ENCODE assay signal across 16 cellular contexts in the genomic region with DNA sequence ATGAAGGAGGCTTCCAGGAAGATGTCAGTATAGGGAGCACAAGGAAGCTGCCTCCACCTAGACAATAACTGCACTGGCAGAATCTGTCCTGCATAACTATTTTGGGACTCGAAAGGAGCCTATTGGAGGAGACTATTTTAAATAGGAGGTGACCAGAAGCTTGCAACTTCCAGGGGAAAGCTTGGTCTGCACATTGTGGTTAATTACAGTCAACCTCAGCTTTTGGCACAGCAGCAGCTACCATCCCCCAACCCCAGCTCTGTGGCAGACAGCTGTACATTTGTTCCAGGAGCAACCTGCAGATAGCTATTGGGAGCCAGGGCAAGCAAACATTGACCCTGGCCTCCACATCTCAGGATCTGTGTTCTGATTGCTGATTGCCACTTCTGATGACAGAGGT. TPM values are rescaled to one million over a fixed set of nuclear protein-coding genes. Genes with fewer than 3 reads are reported as not detected.
DNase-seq lines count a peak whose midpoint lies in the region; ATAC-seq, FAIRE-seq and TF ChIP-seq lines count a peak whose summit lies in the region.
"Had no signal": no experiment of that assay in that cellular context is flagged by ENCODE, and none has a peak within 500 bp of the region (broad histone marks: within the 10 kb centered on the region; RNA-seq: fewer than 3 reads in every experiment).

No MANE protein-coding gene starts in this region.

- H3K9me3 Mint-ChIP-seq in astrocyte (ENCODE audit: unreplicated experiment), result peaks cover 14% of the 10 kb centered on the region

- H3K9ac ChIP-seq in BLaER1 (no peak overlapping the region), DND-41 (ENCODE audit: low read depth, low read length) (no peak overlapping the region), astrocyte (ENCODE audit: low read length) (no peak overlapping the region)

- H3K9me3 ChIP-seq in BLaER1 (peaks cover 14% of the 10 kb centered on the region), DND-41 (ENCODE audit: insufficient read depth, low read length, severe bottlenecking) (peaks cover 10% of the 10 kb centered on the region), astrocyte (ENCODE audit: insufficient read depth, low read depth, low read length) (no peaks in the 10 kb centered on the region), transverse colon (peaks cover 0 to 10% of the 10 kb centered on the region in 2 donors)
- H3K9me3 ChIP-seq: gastrocnemius medialis had no signal

- H3K4me3 ChIP-seq in BLaER1, result no peak overlapping the region
- no peak overlapping the region for H3K4me3 ChIP-seq in DND-41 (ENCODE audit: low read depth in 1 of 2, low read length in 2 of 2)
- H3K4me3 ChIP-seq in astrocyte (ENCODE audit: insufficient read depth, low read depth, low read length), result no peak overlapping the region
- no peak overlapping the region for H3K4me3 ChIP-seq in transverse colon
- H3K4me3 ChIP-seq: gastrocnemius medialis, SK-N-MC, thoracic aorta had no signal

- H3K27ac ChIP-seq in BLaER1 (no peak overlapping the region), DND-41 (ENCODE audit: low read length) (no peak overlapping the region), astrocyte (ENCODE audit: low read depth, low read length) (no peak overlapping the region), transverse colon (no peak overlapping the region)
- H3K27ac ChIP-seq: gastrocnemius medialis, SK-N-MC, thoracic aorta had no signal

- H3K27me3 ChIP-seq in BLaER1 (no peaks in the 10 kb centered on the region), DND-41 (ENCODE audit: insufficient read depth, low read length, poor library complexity) (no peaks in the 10 kb centered on the region), astrocyte (ENCODE audit: insufficient read depth, low read length) (peaks cover 2% of the 10 kb centered on the region), transverse colon (no peaks in the 10 kb centered on the region)
- H3K27me3 ChIP-seq: gastrocnemius medialis had no signal

- ATAC-seq in DND-41 (ENCODE audit: insufficient read depth, low read depth), result peak; percentile 75
- ATAC-seq: activated T-cell treated with anti-CD3 and anti-CD28 coated beads, Interleukin-2, amount 50 U/mL, for 4 hours; gastrocnemius medialis; left colon; natural killer cell had no signal

- FAIRE-seq in astrocyte (lab: Jason Lieb, UNC), result no peak
- FAIRE-seq: small intestine had no signal

- H3K36me3 ChIP-seq in BLaER1, result no peaks in the 10 kb centered on the region
- H3K36me3 ChIP-seq in DND-41 (ENCODE audit: insufficient read depth, low read length), result no peaks in the 10 kb centered on the region
- H3K36me3 ChIP-seq in astrocyte (ENCODE audit: insufficient read depth, low read length), result no peaks in the 10 kb centered on the region
- H3K36me3 ChIP-seq in transverse colon, result no peaks in the 10 kb centered on the region
- H3K36me3 ChIP-seq: gastrocnemius medialis, thoracic aorta had no signal

- 77% methylated on average over 1 of the region's 1 CpG; no CpG with 5 or more reads in 1 of the 2 donors for WGBS in transverse colon (ENCODE audit: low coverage in 1 of 2), 2 donors

- H4K20me1 ChIP-seq in BLaER1 (no peaks in the 10 kb centered on the region), DND-41 (ENCODE audit: insufficient read depth, low read length) (no peaks in the 10 kb centered on the region), astrocyte (ENCODE audit: insufficient read depth, low read length) (no peaks in the 10 kb centered on the region)

- TF ChIP-seq POLR2A in transverse colon (IDR thresholded peaks at IDR 0.05), result no peak

- H2AFZ ChIP-seq in DND-41 (ENCODE audit: low read depth, low read length) (no peak overlapping the region), astrocyte (ENCODE audit: low read depth, low read length) (no peak overlapping the region)

- H3K36me3 Mint-ChIP-seq in astrocyte (ENCODE audit: low read depth, unreplicated experiment), result peaks cover 5% of the 10 kb centered on the region

- H3K79me2 ChIP-seq in DND-41 (ENCODE audit: insufficient read depth, low read length), result no peaks in the 10 kb centered on the region
- no peaks in the 10 kb centered on the region for H3K79me2 ChIP-seq in astrocyte (ENCODE audit: insufficient read depth, low read length)

- H3K27ac Mint-ChIP-seq in astrocyte (ENCODE audit: unreplicated experiment), result no peak overlapping the region
- H3K27ac Mint-ChIP-seq: natural killer cell had no signal

- H3K4me1 Mint-ChIP-seq in astrocyte (ENCODE audit: low read depth, unreplicated experiment), result peaks cover 2% of the 10 kb centered on the region

- DNase-seq in DND-41 (peak; percentile 45), NCI-H1105 treated with DMSO at 0.1 percent for 48 hours (lab: John Stamatoyannopoulos, UW) (peak; percentile 49), astrocyte (ENCODE audit: low read depth) (peak; percentile 7), transverse colon (no peak), dedifferentiated amniotic fluid mesenchymal stem cell (ENCODE audit: extremely low spot score) (no peak), mucosa of gallbladder (ENCODE audit: low spot score) (no peak), iPS-NIHi11 (ENCODE audit: low spot score) (no peak)
- DNase-seq: activated T-cell treated with anti-CD3 and anti-CD28 coated beads, Interleukin-2, amount 50 U/mL, for 4 hours; gastrocnemius medialis; left colon; natural killer cell; NCI-H510A; small intestine had no signal

- no peak for TF ChIP-seq EP300 in transverse colon (IDR thresholded peaks at IDR 0.05; ENCODE audit: low read depth)

- in situ Hi-C loops in transverse colon (cut with MboI; ENCODE audit: low pct_ligation_motif_present in 1 of 4, low pct_unique_long_range_greater_than_20kb in 1 of 4, low sequenced_read_pairs in 3 of 4), result no loop called here

- TF ChIP-seq CTCF in DND-41 (IDR thresholded peaks at IDR 0.05; ENCODE audit: borderline replicate concordance, extremely low read depth, low read length, poor library complexity, severe bottlenecking), result no peak
- no peak for TF ChIP-seq CTCF in astrocyte (IDR thresholded peaks at IDR 0.05; ENCODE audit: insufficient read depth, low read depth, low read length)
- no peak for TF ChIP-seq CTCF in transverse colon (IDR thresholded peaks at IDR 0.05)

- intact Hi-C loops in transverse colon (cut with DNase I; ENCODE audit: low total_unique reads), result no loop called here

- H3K4me2 ChIP-seq in BLaER1 (peak overlapping the region; percentile 50), DND-41 (ENCODE audit: insufficient read depth, low read length) (no peak overlapping the region), astrocyte (ENCODE audit: low read length) (no peak overlapping the region)

- H3K4me1 ChIP-seq in BLaER1, result peaks cover 42% of the 10 kb centered on the region
- H3K4me1 ChIP-seq in DND-41 (ENCODE audit: insufficient read depth, low read length), result no peaks in the 10 kb centered on the region
- H3K4me1 ChIP-seq in astrocyte (ENCODE audit: insufficient read depth, low read length), result no peaks in the 10 kb centered on the region
- H3K4me1 ChIP-seq in transverse colon, result no peaks in the 10 kb centered on the region
- H3K4me1 ChIP-seq: gastrocnemius medialis had no signal

- no peak overlapping the region for H3K4me3 Mint-ChIP-seq in astrocyte (ENCODE audit: unreplicated experiment)
- H3K4me3 Mint-ChIP-seq: activated T-cell treated with anti-CD3 and anti-CD28 coated beads, Interleukin-2, amount 50 U/mL, for 4 hours; natural killer cell had no signal

- peaks cover 25% of the 10 kb centered on the region for H3K27me3 Mint-ChIP-seq in astrocyte (ENCODE audit: low read depth, unreplicated experiment)

RNA-seq across cellular contexts. Expression of a gene that starts 46.3 kb away (rescaled TPM):
- total RNA-seq in astrocyte, result 3.0 and 4.7 TPM in 2 replicates
- total RNA-seq in transverse colon, result 1 to 10 TPM in 2 of 4 donors, under 1 TPM in 2; 0.20 to 7.1 (median 1.9) TPM
- 0.60 TPM for total RNA-seq in mucosa of gallbladder

Comparison
In these comparisons a context has a peak if more than half of its experiments do, and no peak if none do; other contexts are left out.
1. DNase-seq: peak in DND-41 (single experiment), NCI-H1105 treated with DMSO at 0.1 percent for 48 hours (single experiment) and astrocyte (single experiment); none in transverse colon (single experiment), dedifferentiated amniotic fluid mesenchymal stem cell (single experiment), mucosa of gallbladder (single experiment) and iPS-NIHi11 (single experiment).